22 cellular contexts compared by ENCODE assay signal in the genomic region with DNA sequence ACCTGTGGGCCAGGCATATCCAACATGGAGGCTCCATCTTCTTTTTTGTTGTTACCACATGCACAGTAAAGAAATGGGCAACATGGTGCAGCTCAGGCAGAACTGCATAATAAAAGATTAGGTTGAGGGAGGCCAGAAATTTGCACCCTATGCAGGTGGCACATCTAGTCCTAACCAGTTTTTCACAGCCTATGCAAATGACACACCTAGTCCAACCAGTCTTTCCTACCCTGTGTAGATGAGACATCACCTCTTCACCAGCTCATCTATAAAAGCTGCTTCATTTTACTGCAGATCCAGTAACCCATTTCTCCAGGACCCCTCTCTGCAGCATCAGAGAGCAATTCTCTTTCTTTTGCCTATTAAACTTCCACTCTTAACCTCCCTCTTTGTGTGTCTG.
A peak's percentile ranks its signal among the peaks of the same experiment; 100 is the strongest.
DNase-seq lines count a peak whose midpoint lies in the region; ATAC-seq, FAIRE-seq and TF ChIP-seq lines count a peak whose summit lies in the region.
"Had no signal": no experiment of that assay in that cellular context is flagged by ENCODE, and none has a peak within 500 bp of the region (broad histone marks: within the 10 kb centered on the region; RNA-seq: fewer than 3 reads in every experiment).

No MANE protein-coding gene starts in this region.

- intact Hi-C loops in PC-3 (cut with micrococcal nuclease): no loop called here

- no peak overlapping the region for H2BK20ac ChIP-seq in H1 (ENCODE audit: low read length)

- H3K27me3 ChIP-seq in H1 (replicated peaks in 1 of 4; ENCODE audit: control insufficient read depth in 3 of 4, extremely low read depth in 1 of 4, insufficient read depth in 3 of 4, low read length in 3 of 4): no peaks in the 10 kb centered on the region
- no peaks in the 10 kb centered on the region for H3K27me3 ChIP-seq in PC-3 (ENCODE audit: low read length)

- H3K18ac ChIP-seq in H1 (ENCODE audit: extremely low read depth, low read length): no peak overlapping the region

- no peak overlapping the region for H2BK120ac ChIP-seq in H1 (replicated peaks; ENCODE audit: low read depth, low read length)

- H4K5ac ChIP-seq in H1 (ENCODE audit: insufficient read length, low read depth, low read length): no peak overlapping the region

- no peak overlapping the region for H3K4me3 Mint-ChIP-seq in stimulated activated memory B cell treated with anti-CD40 and anti-IgM and Interleukin-4, amounts not matched to agents 10 μg/mL and 1 μg/mL and 100 μg/mL, for 72 hours
- H3K4me3 Mint-ChIP-seq: GM23338 had no signal

- H3K36me3 Mint-ChIP-seq in stimulated activated memory B cell treated with anti-CD40 and anti-IgM and Interleukin-4, amounts not matched to agents 10 μg/mL and 1 μg/mL and 100 μg/mL, for 72 hours: no peaks in the 10 kb centered on the region
- H3K36me3 Mint-ChIP-seq: CD4-positive, alpha-beta memory T cell had no signal

- H3K23ac ChIP-seq in H1 (ENCODE audit: insufficient read length): no peak overlapping the region

- CTCF ChIA-PET in H1 (lab: Charles Lee; ENCODE audit: partially characterized antibody): interaction anchor here (1.0 kb wide), 1 partner anchor 289 kb away, joined by 3 read pairs; no protein-coding TSS in a partner anchor
- CTCF ChIA-PET in PC-3 (lab: Charles Lee): no interaction called here

- H3K27me3 Mint-ChIP-seq in stimulated activated memory B cell treated with anti-CD40 and anti-IgM and Interleukin-4, amounts not matched to agents 10 μg/mL and 1 μg/mL and 100 μg/mL, for 72 hours: no peaks in the 10 kb centered on the region
- H3K27me3 Mint-ChIP-seq: CD4-positive, alpha-beta memory T cell had no signal

- H3K36me3 ChIP-seq in H1 (ENCODE audit: control insufficient read depth in 2 of 4, insufficient read depth in 4 of 4, low read length in 3 of 4) (no peaks in the 10 kb centered on the region), PC-3 (ENCODE audit: low read depth, low read length) (no peaks in the 10 kb centered on the region)

- peaks cover 3% of the 10 kb centered on the region for H3K9me3 Mint-ChIP-seq in stimulated activated memory B cell treated with anti-CD40 and anti-IgM and Interleukin-4, amounts not matched to agents 10 μg/mL and 1 μg/mL and 100 μg/mL, for 72 hours
- H3K9me3 Mint-ChIP-seq: GM23338 had no signal

- H2BK15ac ChIP-seq in H1 (ENCODE audit: low read length): no peak overlapping the region

- no peaks in the 10 kb centered on the region for H3K79me1 ChIP-seq in H1 (ENCODE audit: low read depth, low read length)

- no peaks in the 10 kb centered on the region for H3K4me1 Mint-ChIP-seq in stimulated activated memory B cell treated with anti-CD40 and anti-IgM and Interleukin-4, amounts not matched to agents 10 μg/mL and 1 μg/mL and 100 μg/mL, for 72 hours
- H3K4me1 Mint-ChIP-seq: CD4-positive, alpha-beta memory T cell had no signal

- no peak for TF ChIP-seq POLR2A in H1 (IDR thresholded peaks at IDR 0.05; ENCODE audit: control extremely low read depth in 1 of 2, low read depth in 2 of 2, low read length in 2 of 2)

- no peaks in the 10 kb centered on the region for H3K23me2 ChIP-seq in H1 (ENCODE audit: low read depth, low read length)

- H4K20me1 ChIP-seq in H1 (replicated peaks in 1 of 2; ENCODE audit: control insufficient read depth in 1 of 2, insufficient read depth in 2 of 2, low read length in 2 of 2) (no peaks in the 10 kb centered on the region), PC-3 (ENCODE audit: low read length) (no peaks in the 10 kb centered on the region)

- no peaks in the 10 kb centered on the region for H3K9me3 ChIP-seq in H1 (ENCODE audit: insufficient read depth in 2 of 2, low read depth in 1 of 2, low read length in 1 of 2)
- H3K9me3 ChIP-seq in PC-3 (ENCODE audit: low read length): no peaks in the 10 kb centered on the region
- H3K9me3 ChIP-seq: A549 had no signal

- no peak overlapping the region for H3K4ac ChIP-seq in H1 (replicated peaks; ENCODE audit: insufficient read length, low read depth, low read length)

- H3K27ac ChIP-seq in H1 (ENCODE audit: low read depth, low read length) (no peak overlapping the region), PC-3 (ENCODE audit: low read length) (no peak overlapping the region)
- H3K27ac ChIP-seq: A549 had no signal

- DNase-seq in DMS53 (lab: John Stamatoyannopoulos, UW): peak; percentile 60
- peak; percentile 48 to 63 for DNase-seq in NCI-H526 (lab: John Stamatoyannopoulos, UW)
- no peak for DNase-seq in H1 (ENCODE audit: low read depth in 1 of 2, low spot score in 2 of 2)
- no peak for DNase-seq in PC-3
- no peak for DNase-seq in AG20443 (ENCODE audit: low spot score)
- DNase-seq in foreskin fibroblast: no peak
- DNase-seq: 8988T; ACHN; C1 segment of cervical spinal cord; Calu3; CD4-positive, alpha-beta memory T cell; COR-L47; DMS79; EL; GDM1; HCEC 1CT had no signal

- BruUV-seq in PC-3 (replicated peaks; lab: Mats Ljungman, UMichigan): no TSS peak

- FAIRE-seq in H1 (lab: Jason Lieb, UNC): no peak
- FAIRE-seq: A549, GM12878, GM18507, H54 had no signal

- H2AFZ ChIP-seq in H1 (ENCODE audit: low read length) (peak overlapping the region; percentile 23; the same call in 1 of the 2 replicates), PC-3 (ENCODE audit: low read length) (no peak overlapping the region)
- H2AFZ ChIP-seq: GM23338 had no signal

- no peak overlapping the region for H2BK5ac ChIP-seq in H1 (ENCODE audit: low read depth, low read length)

- no peaks in the 10 kb centered on the region for H3K9me2 ChIP-seq in PC-3 (replicated peaks; ENCODE audit: low read length)

- no peak overlapping the region for H2BK12ac ChIP-seq in H1 (ENCODE audit: low read depth, low read length)

- TF ChIP-seq CTCF in H1 (IDR thresholded peaks at IDR 0.05; ENCODE audit: control extremely low read depth in 1 of 3, insufficient read depth in 1 of 3, low read depth in 1 of 3, low read length in 3 of 3) (no peak), PC-3 (conservative IDR thresholded peaks at IDR 0.05; ENCODE audit: low read depth, low read length) (no peak), foreskin fibroblast (IDR thresholded peaks at IDR 0.05; ENCODE audit: low read depth, low read length) (no peak)

- H2AK5ac ChIP-seq in H1 (ENCODE audit: low read depth, low read length): no peak overlapping the region

- POLR2A ChIA-PET in H1 (lab: Charles Lee; ENCODE audit: partially characterized antibody): no interaction called here
- POLR2A ChIA-PET in PC-3 (lab: Charles Lee; ENCODE audit: unreplicated experiment): no interaction called here

- TF ChIP-seq EP300 in H1 (IDR thresholded peaks at IDR 0.05; ENCODE audit: borderline replicate concordance in 1 of 2, low read depth in 2 of 2, low read length in 2 of 2): no peak

- H3K4me2 ChIP-seq in H1 (ENCODE audit: insufficient read depth in 1 of 2, low read depth in 2 of 2, low read length in 2 of 2) (no peak overlapping the region), PC-3 (ENCODE audit: low read length) (no peak overlapping the region)
- H3K4me2 ChIP-seq: A549, GM23338 had no signal

- H3K79me2 ChIP-seq in H1 (ENCODE audit: control insufficient read depth in 1 of 2, insufficient read depth in 2 of 2, low read length in 2 of 2): no peaks in the 10 kb centered on the region
- H3K79me2 ChIP-seq in PC-3 (ENCODE audit: low read length): no peaks in the 10 kb centered on the region

- TF ChIP-seq RAD21 in H1 (IDR thresholded peaks at IDR 0.05 in 1 of 2, conservative IDR thresholded peaks at IDR 0.05 in 1 of 2; ENCODE audit: low read depth in 2 of 2, low read length in 2 of 2): no peak

- no peak overlapping the region for H4K8ac ChIP-seq in H1 (ENCODE audit: extremely low read depth, insufficient read depth, low read length)

- no peak overlapping the region for H3K9ac ChIP-seq in H1 (replicated peaks in 1 of 4; ENCODE audit: extremely low read depth in 1 of 4, low read depth in 3 of 4, low read length in 3 of 4)
- H3K9ac ChIP-seq in PC-3 (ENCODE audit: low read length): no peak overlapping the region

- no peak overlapping the region for H3K56ac ChIP-seq in H1 (replicated peaks; ENCODE audit: insufficient read length, low read depth, low read length)

- peak; percentile 31 for ATAC-seq in stimulated activated memory B cell treated with anti-CD40 and anti-IgM and Interleukin-4, amounts not matched to agents 10 μg/mL and 1 μg/mL and 100 μg/mL, for 72 hours
- ATAC-seq in PC-3: no peak
- ATAC-seq: A549, GM12878, GM23338 had no signal

- H3K4me3 ChIP-seq in H1 (ENCODE audit: extremely low read depth in 1 of 4, insufficient read depth in 2 of 4, low read depth in 3 of 4, low read length in 4 of 4): no peak overlapping the region
- no peak overlapping the region for H3K4me3 ChIP-seq in PC-3 (ENCODE audit: low read length)
- no peak overlapping the region for H3K4me3 ChIP-seq in foreskin fibroblast (ENCODE audit: low read depth in 1 of 2, low read length in 2 of 2)
- H3K4me3 ChIP-seq: A549, GM12878, GM23338 had no signal

- H4K91ac ChIP-seq in H1 (replicated peaks; ENCODE audit: insufficient read length, low read length): no peak overlapping the region

- H3K14ac ChIP-seq in H1 (ENCODE audit: insufficient read length): no peak overlapping the region

- no peaks in the 10 kb centered on the region for H3F3A ChIP-seq in PC-3 (ENCODE audit: low read length, unreplicated experiment)

- no peak overlapping the region for H3K27ac Mint-ChIP-seq in stimulated activated memory B cell treated with anti-CD40 and anti-IgM and Interleukin-4, amounts not matched to agents 10 μg/mL and 1 μg/mL and 100 μg/mL, for 72 hours
- H3K27ac Mint-ChIP-seq: CD4-positive, alpha-beta memory T cell; GM23338 had no signal

- no peaks in the 10 kb centered on the region for H3K4me1 ChIP-seq in H1 (replicated peaks in 1 of 4; ENCODE audit: control insufficient read depth in 3 of 4, insufficient read depth in 4 of 4, low read length in 3 of 4)
- H3K4me1 ChIP-seq in PC-3 (ENCODE audit: insufficient read depth, low read length): no peaks in the 10 kb centered on the region
- H3K4me1 ChIP-seq: A549 had no signal

TF ChIP-seq in H1, 55 proteins besides CTCF, POLR2A, EP300 and RAD21:
- TF ChIP-seq PHF8 (conservative IDR thresholded peaks at IDR 0.05; ENCODE audit: low read depth, low read length) (no peak), KDM1A (IDR thresholded peaks at IDR 0.05; ENCODE audit: borderline replicate concordance, low read length) (no peak), KDM5A (IDR thresholded peaks at IDR 0.05; ENCODE audit: low read length) (no peak), HDAC6 (IDR thresholded peaks at IDR 0.05; ENCODE audit: low read depth, low read length) (no peak)

Comparison
In these comparisons a context has a peak if more than half of its experiments do, and no peak if none do; other contexts are left out.
1. DNase-seq: peak in DMS53 (single experiment) and NCI-H526 (2 of 2); none in H1 (0 of 2), PC-3 (single experiment), AG20443 (single experiment) and foreskin fibroblast (0 of 2).